In genomic region chr13:112757759-112758086, GRCh38 we compare ENCODE assay signal across 15 cellular contexts.
"Had no signal": no experiment of that assay in that cellular context is flagged by ENCODE, and none has a peak within 500 bp of the region (broad histone marks: within the 10 kb centered on the region; RNA-seq: fewer than 3 reads in every experiment).

No MANE protein-coding gene starts in this region.

- DNase-seq: activated CD4-positive, CD25-positive, alpha-beta regulatory T cell; activated CD8-positive, alpha-beta memory T cell treated with anti-CD3 and anti-CD28 coated beads, Interleukin-2, amount 10 ng/mL, durations not matched to agents 7 days and 5 days; activated gamma-delta T cell; activated naive CD8-positive, alpha-beta T cell treated with anti-CD3 and anti-CD28 coated beads, Interleukin-2, amount 10 ng/mL, durations not matched to agents 7 days and 5 days; activated T-cell treated with anti-CD3 and anti-CD28 coated beads, Interleukin-2, amount 50 U/mL, for 24 hours; effector CD8-positive, alpha-beta T cell; left cardiac atrium; T-helper 2 cell; tibial artery had no signal

- H3K27ac Mint-ChIP-seq: activated CD8-positive, alpha-beta memory T cell treated with anti-CD3 and anti-CD28 coated beads, Interleukin-2, amount 10 ng/mL, durations not matched to agents 7 days and 5 days; activated naive CD8-positive, alpha-beta T cell treated with anti-CD3 and anti-CD28 coated beads, Interleukin-2, amount 10 ng/mL, durations not matched to agents 7 days and 5 days; activated T-cell treated with anti-CD3 and anti-CD28 coated beads, Interleukin-2, amount 50 U/mL, for 24 hours; natural killer cell treated with Interleukin-12 subunit alpha and Interleukin-12 subunit beta and Interleukin-15 and Interleukin-18, amount 100 ng/mL, for 72 hours had no signal

- H3K4me3 ChIP-seq: ascending aorta, lung, skin epidermis, tibial artery had no signal

- H3K27me3 Mint-ChIP-seq: activated CD8-positive, alpha-beta memory T cell treated with anti-CD3 and anti-CD28 coated beads, Interleukin-2, amount 10 ng/mL, durations not matched to agents 7 days and 5 days; activated naive CD8-positive, alpha-beta T cell treated with anti-CD3 and anti-CD28 coated beads, Interleukin-2, amount 10 ng/mL, durations not matched to agents 7 days and 5 days; activated T-cell treated with anti-CD3 and anti-CD28 coated beads, Interleukin-2, amount 50 U/mL, for 24 hours; natural killer cell treated with Interleukin-12 subunit alpha and Interleukin-12 subunit beta and Interleukin-15 and Interleukin-18, amount 100 ng/mL, for 72 hours had no signal

- H3K4me3 Mint-ChIP-seq: activated CD8-positive, alpha-beta memory T cell treated with anti-CD3 and anti-CD28 coated beads, Interleukin-2, amount 10 ng/mL, durations not matched to agents 7 days and 5 days; activated naive CD8-positive, alpha-beta T cell treated with anti-CD3 and anti-CD28 coated beads, Interleukin-2, amount 10 ng/mL, durations not matched to agents 7 days and 5 days; activated T-cell treated with anti-CD3 and anti-CD28 coated beads, Interleukin-2, amount 50 U/mL, for 24 hours; natural killer cell treated with Interleukin-12 subunit alpha and Interleukin-12 subunit beta and Interleukin-15 and Interleukin-18, amount 100 ng/mL, for 72 hours had no signal

- H3K36me3 Mint-ChIP-seq: activated CD8-positive, alpha-beta memory T cell treated with anti-CD3 and anti-CD28 coated beads, Interleukin-2, amount 10 ng/mL, durations not matched to agents 7 days and 5 days; activated naive CD8-positive, alpha-beta T cell treated with anti-CD3 and anti-CD28 coated beads, Interleukin-2, amount 10 ng/mL, durations not matched to agents 7 days and 5 days; natural killer cell treated with Interleukin-12 subunit alpha and Interleukin-12 subunit beta and Interleukin-15 and Interleukin-18, amount 100 ng/mL, for 72 hours had no signal

- ATAC-seq: activated CD8-positive, alpha-beta memory T cell treated with anti-CD3 and anti-CD28 coated beads, Interleukin-2, amount 10 ng/mL, durations not matched to agents 7 days and 5 days; left cardiac atrium; natural killer cell treated with Interleukin-12 subunit alpha and Interleukin-12 subunit beta and Interleukin-15 and Interleukin-18, amount 100 ng/mL, for 72 hours had no signal

- H3K9me3 Mint-ChIP-seq: activated naive CD8-positive, alpha-beta T cell treated with anti-CD3 and anti-CD28 coated beads, Interleukin-2, amount 10 ng/mL, durations not matched to agents 7 days and 5 days; activated T-cell treated with anti-CD3 and anti-CD28 coated beads, Interleukin-2, amount 50 U/mL, for 24 hours; natural killer cell treated with Interleukin-12 subunit alpha and Interleukin-12 subunit beta and Interleukin-15 and Interleukin-18, amount 100 ng/mL, for 72 hours had no signal

- H3K27ac ChIP-seq: ascending aorta, epithelial cell of prostate, parathyroid adenoma, skin epidermis, tibial artery had no signal
